1 cellular context compared by ENCODE assay signal in the genomic region with DNA sequence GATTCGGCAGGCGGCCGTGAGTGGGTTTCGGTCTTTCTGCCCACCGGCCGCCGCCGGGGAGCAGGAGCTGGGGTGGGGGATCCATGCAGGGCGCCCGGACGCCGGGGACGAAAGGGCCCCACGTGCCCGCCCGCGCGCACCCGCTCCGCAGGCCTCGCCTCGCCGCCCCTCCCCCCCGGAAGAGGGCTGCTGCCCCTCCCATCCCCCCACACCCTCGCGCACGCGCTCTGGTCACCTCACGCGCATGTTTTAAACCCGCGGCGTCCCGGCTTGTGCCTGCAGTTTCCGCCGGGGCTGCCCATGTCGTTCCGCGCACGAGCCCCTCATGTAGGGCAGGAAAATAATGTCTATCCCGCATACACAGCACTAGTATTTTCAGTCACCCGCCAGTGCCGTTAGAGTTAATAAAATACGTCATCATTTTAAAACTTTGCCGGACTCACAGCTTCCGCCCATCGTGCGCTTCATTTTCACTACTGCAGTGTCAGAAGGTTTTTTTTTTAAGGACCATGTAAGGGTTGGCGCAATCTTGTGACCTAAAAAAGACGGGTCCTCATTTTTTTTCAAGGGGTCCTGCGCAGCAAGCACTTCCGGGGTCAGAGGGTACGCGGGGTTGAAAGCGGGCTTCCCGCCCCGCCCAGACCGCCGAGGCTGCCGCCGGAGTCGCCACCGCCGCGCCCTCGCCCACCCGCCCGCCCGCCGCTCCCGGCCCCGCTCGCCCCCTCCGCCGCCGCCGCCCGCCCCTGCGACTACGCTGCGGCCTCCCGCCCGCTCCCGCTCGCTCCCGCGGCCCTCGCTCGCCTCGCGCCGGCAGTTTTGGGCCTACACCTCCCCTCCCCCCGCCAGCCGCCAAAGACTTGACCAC.
A peak's percentile ranks its signal among the peaks of the same experiment; 100 is the strongest.
TF ChIP-seq lines count a peak whose summit lies in the region.

A gene (plus strand): TSS at position 640 of the 865 bp plus-strand sequence. CDS start 267 bp downstream, outside the sequence.

TF ChIP-seq in K562, 482 proteins besides CTCF, POLR2A, EP300 and RAD21 (continued from another document and continues in another):
- TF ChIP-seq, protein P1, sequence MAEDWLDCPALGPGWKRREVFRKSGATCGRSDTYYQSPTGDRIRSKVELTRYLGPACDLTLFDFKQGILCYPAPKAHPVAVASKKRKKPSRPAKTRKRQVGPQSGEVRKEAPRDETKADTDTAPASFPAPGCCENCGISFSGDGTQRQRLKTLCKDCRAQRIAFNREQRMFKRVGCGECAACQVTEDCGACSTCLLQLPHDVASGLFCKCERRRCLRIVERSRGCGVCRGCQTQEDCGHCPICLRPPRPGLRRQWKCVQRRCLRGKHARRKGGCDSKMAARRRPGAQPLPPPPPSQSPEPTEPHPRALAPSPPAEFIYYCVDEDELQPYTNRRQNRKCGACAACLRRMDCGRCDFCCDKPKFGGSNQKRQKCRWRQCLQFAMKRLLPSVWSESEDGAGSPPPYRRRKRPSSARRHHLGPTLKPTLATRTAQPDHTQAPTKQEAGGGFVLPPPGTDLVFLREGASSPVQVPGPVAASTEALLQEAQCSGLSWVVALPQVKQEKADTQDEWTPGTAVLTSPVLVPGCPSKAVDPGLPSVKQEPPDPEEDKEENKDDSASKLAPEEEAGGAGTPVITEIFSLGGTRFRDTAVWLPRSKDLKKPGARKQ (CRISPR knock-in tag; IDR thresholded peaks at IDR 0.05) = no peak
- no peak for TF ChIP-seq ZNF24 (IDR thresholded peaks at IDR 0.05)
- TF ChIP-seq KLF10 (CRISPR knock-in tag; IDR thresholded peaks at IDR 0.05) = no peak
- no peak; the same call in 1 of the 2 replicates for TF ChIP-seq NFIC (IDR thresholded peaks at IDR 0.05)
- no peak for TF ChIP-seq SMARCA4 (IDR thresholded peaks at IDR 0.05)
- TF ChIP-seq MAZ (CRISPR knock-in tag; conservative IDR thresholded peaks at IDR 0.05 in 1 of 2, IDR thresholded peaks at IDR 0.05 in 1 of 2) = peak; percentile 45 to 51
- TF ChIP-seq, protein P2, sequence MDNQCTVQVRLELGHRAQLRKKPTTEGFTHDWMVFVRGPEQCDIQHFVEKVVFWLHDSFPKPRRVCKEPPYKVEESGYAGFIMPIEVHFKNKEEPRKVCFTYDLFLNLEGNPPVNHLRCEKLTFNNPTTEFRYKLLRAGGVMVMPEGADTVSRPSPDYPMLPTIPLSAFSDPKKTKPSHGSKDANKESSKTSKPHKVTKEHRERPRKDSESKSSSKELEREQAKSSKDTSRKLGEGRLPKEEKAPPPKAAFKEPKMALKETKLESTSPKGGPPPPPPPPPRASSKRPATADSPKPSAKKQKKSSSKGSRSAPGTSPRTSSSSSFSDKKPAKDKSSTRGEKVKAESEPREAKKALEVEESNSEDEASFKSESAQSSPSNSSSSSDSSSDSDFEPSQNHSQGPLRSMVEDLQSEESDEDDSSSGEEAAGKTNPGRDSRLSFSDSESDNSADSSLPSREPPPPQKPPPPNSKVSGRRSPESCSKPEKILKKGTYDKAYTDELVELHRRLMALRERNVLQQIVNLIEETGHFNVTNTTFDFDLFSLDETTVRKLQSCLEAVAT (IDR thresholded peaks at IDR 0.05) = no peak
- TF ChIP-seq, protein P3, sequence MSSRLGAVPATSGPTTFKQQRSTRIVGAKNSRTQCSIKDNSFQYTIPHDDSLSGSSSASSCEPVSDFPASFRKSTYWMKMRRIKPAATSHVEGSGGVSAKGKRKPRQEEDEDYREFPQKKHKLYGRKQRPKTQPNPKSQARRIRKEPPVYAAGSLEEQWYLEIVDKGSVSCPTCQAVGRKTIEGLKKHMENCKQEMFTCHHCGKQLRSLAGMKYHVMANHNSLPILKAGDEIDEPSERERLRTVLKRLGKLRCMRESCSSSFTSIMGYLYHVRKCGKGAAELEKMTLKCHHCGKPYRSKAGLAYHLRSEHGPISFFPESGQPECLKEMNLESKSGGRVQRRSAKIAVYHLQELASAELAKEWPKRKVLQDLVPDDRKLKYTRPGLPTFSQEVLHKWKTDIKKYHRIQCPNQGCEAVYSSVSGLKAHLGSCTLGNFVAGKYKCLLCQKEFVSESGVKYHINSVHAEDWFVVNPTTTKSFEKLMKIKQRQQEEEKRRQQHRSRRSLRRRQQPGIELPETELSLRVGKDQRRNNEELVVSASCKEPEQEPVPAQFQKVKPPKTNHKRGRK (tag; IDR thresholded peaks at IDR 0.05) = no peak
- no peak for TF ChIP-seq PHTF2 (CRISPR knock-in tag; IDR thresholded peaks at IDR 0.05)
- no peak for TF ChIP-seq TRIM28 (IDR thresholded peaks at IDR 0.05)
- peak; percentile 99 for TF ChIP-seq NR2C1 (IDR thresholded peaks at IDR 0.05)
- peak; percentile 99 for TF ChIP-seq NR2C1 (tag; IDR thresholded peaks at IDR 0.05)
- no peak for TF ChIP-seq ZNF77 (CRISPR knock-in tag; IDR thresholded peaks at IDR 0.05)
- no peak for TF ChIP-seq MCM3 (IDR thresholded peaks at IDR 0.05)
- TF ChIP-seq, protein P4, sequence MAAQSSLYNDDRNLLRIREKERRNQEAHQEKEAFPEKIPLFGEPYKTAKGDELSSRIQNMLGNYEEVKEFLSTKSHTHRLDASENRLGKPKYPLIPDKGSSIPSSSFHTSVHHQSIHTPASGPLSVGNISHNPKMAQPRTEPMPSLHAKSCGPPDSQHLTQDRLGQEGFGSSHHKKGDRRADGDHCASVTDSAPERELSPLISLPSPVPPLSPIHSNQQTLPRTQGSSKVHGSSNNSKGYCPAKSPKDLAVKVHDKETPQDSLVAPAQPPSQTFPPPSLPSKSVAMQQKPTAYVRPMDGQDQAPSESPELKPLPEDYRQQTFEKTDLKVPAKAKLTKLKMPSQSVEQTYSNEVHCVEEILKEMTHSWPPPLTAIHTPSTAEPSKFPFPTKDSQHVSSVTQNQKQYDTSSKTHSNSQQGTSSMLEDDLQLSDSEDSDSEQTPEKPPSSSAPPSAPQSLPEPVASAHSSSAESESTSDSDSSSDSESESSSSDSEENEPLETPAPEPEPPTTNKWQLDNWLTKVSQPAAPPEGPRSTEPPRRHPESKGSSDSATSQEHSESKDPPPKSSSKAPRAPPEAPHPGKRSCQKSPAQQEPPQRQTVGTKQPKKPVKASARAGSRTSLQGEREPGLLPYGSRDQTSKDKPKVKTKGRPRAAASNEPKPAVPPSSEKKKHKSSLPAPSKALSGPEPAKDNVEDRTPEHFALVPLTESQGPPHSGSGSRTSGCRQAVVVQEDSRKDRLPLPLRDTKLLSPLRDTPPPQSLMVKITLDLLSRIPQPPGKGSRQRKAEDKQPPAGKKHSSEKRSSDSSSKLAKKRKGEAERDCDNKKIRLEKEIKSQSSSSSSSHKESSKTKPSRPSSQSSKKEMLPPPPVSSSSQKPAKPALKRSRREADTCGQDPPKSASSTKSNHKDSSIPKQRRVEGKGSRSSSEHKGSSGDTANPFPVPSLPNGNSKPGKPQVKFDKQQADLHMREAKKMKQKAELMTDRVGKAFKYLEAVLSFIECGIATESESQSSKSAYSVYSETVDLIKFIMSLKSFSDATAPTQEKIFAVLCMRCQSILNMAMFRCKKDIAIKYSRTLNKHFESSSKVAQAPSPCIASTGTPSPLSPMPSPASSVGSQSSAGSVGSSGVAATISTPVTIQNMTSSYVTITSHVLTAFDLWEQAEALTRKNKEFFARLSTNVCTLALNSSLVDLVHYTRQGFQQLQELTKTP (IDR thresholded peaks at IDR 0.05; ENCODE audit: low read depth in 1 of 2, partially characterized antibody in 2 of 2) = peak in 1 of 2 experiments; percentile 88
- peak; percentile 95; the same call in 1 of the 2 replicates for TF ChIP-seq ATF7 (IDR thresholded peaks at IDR 0.05)
- no peak for TF ChIP-seq ATF1 (CRISPR knock-in tag; IDR thresholded peaks at IDR 0.05)
- peak; percentile 93 for TF ChIP-seq ATF1 (tag; IDR thresholded peaks at IDR 0.05)
- peak in 1 of 2 experiments; percentile 73; a peak in 1 of 3 replicates for TF ChIP-seq CBX3 (IDR thresholded peaks at IDR 0.05; ENCODE audit: borderline replicate concordance in 1 of 2, low read length in 2 of 2)
- no peak for TF ChIP-seq ETS2 (tag; IDR thresholded peaks at IDR 0.05; ENCODE audit: borderline replicate concordance, poor library complexity, severe bottlenecking)
- TF ChIP-seq ARID2 (IDR thresholded peaks at IDR 0.05) = no peak
- TF ChIP-seq TAF7 (tag; IDR thresholded peaks at IDR 0.05) = peak; percentile 64
- no peak for TF ChIP-seq MCM5 (IDR thresholded peaks at IDR 0.05; ENCODE audit: low read depth)
- no peak for TF ChIP-seq ARHGAP35 (IDR thresholded peaks at IDR 0.05; ENCODE audit: partially characterized antibody)
- TF ChIP-seq HNRNPUL1 (IDR thresholded peaks at IDR 0.05; ENCODE audit: low read length) = no peak
- TF ChIP-seq ZNF184 (CRISPR knock-in tag; IDR thresholded peaks at IDR 0.05) = no peak
- no peak for TF ChIP-seq SMARCC2 (IDR thresholded peaks at IDR 0.05; ENCODE audit: low read depth)
- no peak for TF ChIP-seq XRCC3 (IDR thresholded peaks at IDR 0.05)
- no peak for TF ChIP-seq ZNF3 (CRISPR knock-in tag; IDR thresholded peaks at IDR 0.05)
- TF ChIP-seq ZNF79 (CRISPR knock-in tag; IDR thresholded peaks at IDR 0.05; ENCODE audit: low read depth) = 0 out of 2 replicates have a peak, but pooled peaks have one; percentile 8
- no peak for TF ChIP-seq DDX20 (tag; IDR thresholded peaks at IDR 0.05; ENCODE audit: low read depth)
- no peak for TF ChIP-seq ZNF121 (CRISPR knock-in tag; conservative IDR thresholded peaks at IDR 0.05)
- TF ChIP-seq, protein P5, sequence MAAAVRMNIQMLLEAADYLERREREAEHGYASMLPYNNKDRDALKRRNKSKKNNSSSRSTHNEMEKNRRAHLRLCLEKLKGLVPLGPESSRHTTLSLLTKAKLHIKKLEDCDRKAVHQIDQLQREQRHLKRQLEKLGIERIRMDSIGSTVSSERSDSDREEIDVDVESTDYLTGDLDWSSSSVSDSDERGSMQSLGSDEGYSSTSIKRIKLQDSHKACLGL (CRISPR knock-in tag; IDR thresholded peaks at IDR 0.05; ENCODE audit: borderline replicate concordance, poor library complexity, severe bottlenecking) = no peak
- TF ChIP-seq ZKSCAN1 (IDR thresholded peaks at IDR 0.05; ENCODE audit: low read depth, low read length) = no peak; the same call in 1 of the 2 replicates
- peak; percentile 48; the same call in 1 of the 2 replicates for TF ChIP-seq TOE1 (IDR thresholded peaks at IDR 0.05; ENCODE audit: borderline replicate concordance)
- no peak for TF ChIP-seq TOE1 (CRISPR knock-in tag; IDR thresholded peaks at IDR 0.05; ENCODE audit: borderline replicate concordance, low read depth)
- TF ChIP-seq ZNF165 (CRISPR knock-in tag; IDR thresholded peaks at IDR 0.05; ENCODE audit: borderline replicate concordance) = no peak
- no peak for TF ChIP-seq ZNF696 (CRISPR knock-in tag; conservative IDR thresholded peaks at IDR 0.05)
- TF ChIP-seq NELFE (IDR thresholded peaks at IDR 0.05; ENCODE audit: insufficient read depth, insufficient read length) = no peak
- no peak for TF ChIP-seq YBX1 (IDR thresholded peaks at IDR 0.05)
- TF ChIP-seq NRF1 (conservative IDR thresholded peaks at IDR 0.05 in 1 of 2, IDR thresholded peaks at IDR 0.05 in 1 of 2) = peak; percentile 93 to 94
- TF ChIP-seq, protein P6, sequence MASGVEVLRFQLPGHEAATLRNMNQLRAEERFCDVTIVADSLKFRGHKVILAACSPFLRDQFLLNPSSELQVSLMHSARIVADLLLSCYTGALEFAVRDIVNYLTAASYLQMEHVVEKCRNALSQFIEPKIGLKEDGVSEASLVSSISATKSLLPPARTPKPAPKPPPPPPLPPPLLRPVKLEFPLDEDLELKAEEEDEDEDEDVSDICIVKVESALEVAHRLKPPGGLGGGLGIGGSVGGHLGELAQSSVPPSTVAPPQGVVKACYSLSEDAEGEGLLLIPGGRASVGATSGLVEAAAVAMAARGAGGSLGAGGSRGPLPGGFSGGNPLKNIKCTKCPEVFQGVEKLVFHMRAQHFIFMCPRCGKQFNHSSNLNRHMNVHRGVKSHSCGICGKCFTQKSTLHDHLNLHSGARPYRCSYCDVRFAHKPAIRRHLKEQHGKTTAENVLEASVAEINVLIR (CRISPR knock-in tag; IDR thresholded peaks at IDR 0.05) = peak; percentile 36
- peak; percentile 45; the same call in 1 of the 2 replicates for TF ChIP-seq KHSRP (IDR thresholded peaks at IDR 0.05)
- peak; percentile 48 for TF ChIP-seq TAL1 (IDR thresholded peaks at IDR 0.05)
- no peak for TF ChIP-seq XRCC5 (IDR thresholded peaks at IDR 0.05; ENCODE audit: low read depth, low read length)
- no peak; the same call in 1 of the 2 replicates for TF ChIP-seq ZNF175 (CRISPR knock-in tag; IDR thresholded peaks at IDR 0.05; ENCODE audit: low read depth)
- no peak for TF ChIP-seq PPARD (CRISPR knock-in tag; IDR thresholded peaks at IDR 0.05)
- TF ChIP-seq, protein P7, sequence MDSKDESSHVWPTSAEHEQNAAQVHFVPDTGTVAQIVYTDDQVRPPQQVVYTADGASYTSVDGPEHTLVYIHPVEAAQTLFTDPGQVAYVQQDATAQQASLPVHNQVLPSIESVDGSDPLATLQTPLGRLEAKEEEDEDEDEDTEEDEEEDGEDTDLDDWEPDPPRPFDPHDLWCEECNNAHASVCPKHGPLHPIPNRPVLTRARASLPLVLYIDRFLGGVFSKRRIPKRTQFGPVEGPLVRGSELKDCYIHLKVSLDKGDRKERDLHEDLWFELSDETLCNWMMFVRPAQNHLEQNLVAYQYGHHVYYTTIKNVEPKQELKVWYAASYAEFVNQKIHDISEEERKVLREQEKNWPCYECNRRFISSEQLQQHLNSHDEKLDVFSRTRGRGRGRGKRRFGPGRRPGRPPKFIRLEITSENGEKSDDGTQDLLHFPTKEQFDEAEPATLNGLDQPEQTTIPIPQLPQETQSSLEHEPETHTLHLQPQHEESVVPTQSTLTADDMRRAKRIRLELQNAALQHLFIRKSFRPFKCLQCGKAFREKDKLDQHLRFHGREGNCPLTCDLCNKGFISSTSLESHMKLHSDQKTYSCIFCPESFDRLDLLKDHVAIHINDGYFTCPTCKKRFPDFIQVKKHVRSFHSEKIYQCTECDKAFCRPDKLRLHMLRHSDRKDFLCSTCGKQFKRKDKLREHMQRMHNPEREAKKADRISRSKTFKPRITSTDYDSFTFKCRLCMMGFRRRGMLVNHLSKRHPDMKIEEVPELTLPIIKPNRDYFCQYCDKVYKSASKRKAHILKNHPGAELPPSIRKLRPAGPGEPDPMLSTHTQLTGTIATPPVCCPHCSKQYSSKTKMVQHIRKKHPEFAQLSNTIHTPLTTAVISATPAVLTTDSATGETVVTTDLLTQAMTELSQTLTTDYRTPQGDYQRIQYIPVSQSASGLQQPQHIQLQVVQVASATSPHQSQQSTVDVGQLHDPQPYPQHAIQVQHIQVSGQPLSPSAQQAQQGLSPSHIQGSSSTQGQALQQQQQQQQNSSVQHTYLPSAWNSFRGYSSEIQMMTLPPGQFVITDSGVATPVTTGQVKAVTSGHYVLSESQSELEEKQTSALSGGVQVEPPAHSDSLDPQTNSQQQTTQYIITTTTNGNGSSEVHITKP (IDR thresholded peaks at IDR 0.05; ENCODE audit: partially characterized antibody) = no peak
- peak; percentile 78 for TF ChIP-seq DACH1 (IDR thresholded peaks at IDR 0.05; ENCODE audit: partially characterized antibody)
- no peak for TF ChIP-seq U2AF2 (optimal IDR thresholded peaks at IDR 0.05; ENCODE audit: low read depth, low read length)
- TF ChIP-seq, protein P8, sequence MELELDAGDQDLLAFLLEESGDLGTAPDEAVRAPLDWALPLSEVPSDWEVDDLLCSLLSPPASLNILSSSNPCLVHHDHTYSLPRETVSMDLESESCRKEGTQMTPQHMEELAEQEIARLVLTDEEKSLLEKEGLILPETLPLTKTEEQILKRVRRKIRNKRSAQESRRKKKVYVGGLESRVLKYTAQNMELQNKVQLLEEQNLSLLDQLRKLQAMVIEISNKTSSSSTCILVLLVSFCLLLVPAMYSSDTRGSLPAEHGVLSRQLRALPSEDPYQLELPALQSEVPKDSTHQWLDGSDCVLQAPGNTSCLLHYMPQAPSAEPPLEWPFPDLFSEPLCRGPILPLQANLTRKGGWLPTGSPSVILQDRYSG (tag; conservative IDR thresholded peaks at IDR 0.05; ENCODE audit: low read depth) = peak; percentile 45; the same call in 1 of the 2 replicates
- no peak for TF ChIP-seq RBM15 (IDR thresholded peaks at IDR 0.05; ENCODE audit: insufficient read depth, low read length)
- TF ChIP-seq MYBL2 (IDR thresholded peaks at IDR 0.05; ENCODE audit: low read depth) = peak; percentile 63; the same call in 1 of the 2 replicates
- no peak for TF ChIP-seq MYBL2 (CRISPR knock-in tag; IDR thresholded peaks at IDR 0.05; ENCODE audit: borderline replicate concordance)
- no peak for TF ChIP-seq NR3C1 (CRISPR knock-in tag; IDR thresholded peaks at IDR 0.05)
